8 cellular contexts compared by ENCODE assay signal in the genomic region with DNA sequence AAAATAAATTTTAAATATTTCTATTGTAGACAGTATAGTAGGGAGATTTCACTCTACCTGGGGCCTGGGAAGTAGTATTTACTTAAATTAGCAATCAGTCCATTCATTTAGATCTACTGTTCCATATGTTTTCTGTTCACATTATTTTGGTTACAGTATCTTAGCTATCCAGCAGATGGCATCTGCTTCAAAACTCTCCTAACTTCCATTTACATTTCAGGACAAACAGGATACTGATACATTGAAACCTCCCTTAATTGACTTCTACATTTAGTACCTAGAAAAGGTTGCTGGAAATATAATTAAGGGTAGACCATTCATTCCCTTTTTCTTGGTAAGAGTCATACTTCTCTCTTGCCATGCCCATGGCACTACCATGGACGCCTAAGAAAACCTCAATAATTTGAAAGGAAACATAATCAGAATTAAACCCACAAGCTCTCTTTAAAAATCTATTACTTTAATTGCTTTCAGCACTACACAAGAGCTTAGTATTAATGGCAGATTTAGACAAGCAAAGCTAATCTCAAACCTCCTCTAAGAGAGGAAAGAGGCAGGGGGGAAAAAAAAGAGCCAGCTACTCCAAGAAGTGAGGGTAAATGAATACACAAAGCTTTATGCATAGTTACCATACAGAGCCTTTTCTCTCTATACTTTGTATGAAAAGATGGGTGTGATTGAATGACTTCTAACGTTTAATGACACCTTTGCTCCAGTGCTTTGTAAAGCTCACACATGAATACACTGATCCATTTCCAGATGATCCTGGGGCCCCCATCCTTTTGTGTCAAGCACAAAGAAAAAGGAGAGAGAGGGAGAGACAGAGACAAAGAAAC.
DNase-seq lines count a peak whose midpoint lies in the region; ATAC-seq and TF ChIP-seq lines count a peak whose summit lies in the region.

No MANE protein-coding gene starts in this region.

- intact Hi-C loops in natural killer cell (cut with micrococcal nuclease): loop anchor here (1.0 to 10.0 kb wide), 3 partner anchors 190 to 338 kb away; a partner anchor contains a TSS

- DNase-seq in COLO829 (ENCODE audit: low spot score) (peak; percentile 45), HEK293T (ENCODE audit: extremely low spot score) (peak; percentile 22), RKO (ENCODE audit: low spot score) (peak; percentile 65), epithelial cell of esophagus (ENCODE audit: low read depth) (peak; percentile 59), natural killer cell (no peak), GDM1 (lab: John Stamatoyannopoulos, UW) (no peak)
- DNase-seq in stimulated activated CD4-positive, alpha-beta T cell treated with anti-CD3 and anti-CD28 coated beads, Interleukin-4, amount 100 ng/mL, for 1 hour: no peak

- no peaks in the 10 kb centered on the region for H3K9me3 Mint-ChIP-seq in natural killer cell

- H3K4me3 Mint-ChIP-seq in natural killer cell: no peak overlapping the region

- no peak overlapping the region for H3K4me3 ChIP-seq in epithelial cell of esophagus (ENCODE audit: low read length)

- peaks cover 5% of the 10 kb centered on the region in 2 donors for H3K4me1 Mint-ChIP-seq in natural killer cell

- no peaks in the 10 kb centered on the region for H3K36me3 Mint-ChIP-seq in natural killer cell

- TF ChIP-seq CTCF in epithelial cell of esophagus (IDR thresholded peaks at IDR 0.05; ENCODE audit: insufficient read depth, low read depth, low read length, missing control alignments): peak; percentile 61
- peak; percentile 66 for TF ChIP-seq CTCF in natural killer cell (IDR thresholded peaks at IDR 0.05)

- no peak overlapping the region for H3K27ac Mint-ChIP-seq in natural killer cell

- POLR2A ChIA-PET in HEK293T (lab: Yijun Ruan, JAX): no interaction called here

- CTCF ChIA-PET in HEK293T (lab: Yijun Ruan, JAX): interaction anchor here (0.6 to 2.9 kb wide), 8 partner anchors 10 to 338 kb away, joined by 3 to 32 read pairs (median 4); a partner anchor contains a TSS

- H3K27me3 Mint-ChIP-seq in natural killer cell (ENCODE audit: low read depth in 2 of 2): no peaks in the 10 kb centered on the region

- ATAC-seq in natural killer cell (peak; percentile 54 to 65 (median 62)), HG02885 (IDR thresholded peaks at IDR 0.05; ENCODE audit: poor library complexity, unreplicated experiment) (no peak)

TF ChIP-seq in HEK293T, 16 proteins besides CTCF, POLR2A, EP300 and RAD21:
- TF ChIP-seq NFRKB (IDR thresholded peaks at IDR 0.05) (no peak), BHLHE40 (IDR thresholded peaks at IDR 0.05; ENCODE audit: borderline replicate concordance) (no peak), SUZ12 (IDR thresholded peaks at IDR 0.05) (no peak)

Comparison
In these comparisons a context has a peak if more than half of its experiments do, and no peak if none do; other contexts are left out.
1. DNase-seq: peak in COLO829 (single experiment), HEK293T (single experiment), RKO (single experiment) and epithelial cell of esophagus (single experiment); none in natural killer cell (single experiment), GDM1 (single experiment) and stimulated activated CD4-positive, alpha-beta T cell treated with anti-CD3 and anti-CD28 coated beads, Interleukin-4, amount 100 ng/mL, for 1 hour (single experiment).